In genomic region chr17:6366144-6366755, GRCh38 we compare ENCODE assay signal across 12 cellular contexts.
DNase-seq lines count a peak whose midpoint lies in the region; ATAC-seq, FAIRE-seq and TF ChIP-seq lines count a peak whose summit lies in the region.
"Had no signal": no experiment of that assay in that cellular context is flagged by ENCODE, and none has a peak within 500 bp of the region (broad histone marks: within the 10 kb centered on the region; RNA-seq: fewer than 3 reads in every experiment).

No MANE protein-coding gene starts in this region.

- TF ChIP-seq CTCF in AG09309 (IDR thresholded peaks at IDR 0.05; ENCODE audit: control insufficient read depth, insufficient read depth, low read depth, low read length, missing control alignments) (no peak), keratinocyte (optimal IDR thresholded peaks at IDR 0.05 in 1 of 3, IDR thresholded peaks at IDR 0.05 in 1 of 3, conservative IDR thresholded peaks at IDR 0.05 in 1 of 3; ENCODE audit: extremely low read depth in 1 of 3, insufficient read depth in 2 of 3, low read length in 3 of 3) (no peak)

- peaks cover 52% of the 10 kb centered on the region for H3K27me3 Mint-ChIP-seq in activated T-helper 17 cell treated with anti-CD3 and anti-CD28 coated beads, Interleukin-2, amount 50 U/mL, for 72 hours
- H3K27me3 Mint-ChIP-seq in naive thymus-derived CD8-positive, alpha-beta T cell, result peaks cover 22 to 65% (median 35%) of the 10 kb centered on the region in 5 donors

- peak; percentile 88 for ATAC-seq in activated T-helper 17 cell treated with anti-CD3 and anti-CD28 coated beads, Interleukin-2, amount 50 U/mL, for 72 hours (replicated peaks)
- no peak for ATAC-seq in naive thymus-derived CD8-positive, alpha-beta T cell
- ATAC-seq: CD8-positive, alpha-beta T cell; T-cell had no signal

- no peaks in the 10 kb centered on the region for H3K9me1 ChIP-seq in keratinocyte (ENCODE audit: control insufficient read depth, extremely low read depth, insufficient read depth, low read length)

- no peak overlapping the region for H3K27ac Mint-ChIP-seq in activated T-helper 17 cell treated with anti-CD3 and anti-CD28 coated beads, Interleukin-2, amount 50 U/mL, for 72 hours
- H3K27ac Mint-ChIP-seq in naive thymus-derived CD8-positive, alpha-beta T cell, result no peak overlapping the region
- H3K27ac Mint-ChIP-seq: CD8-positive, alpha-beta T cell; T-cell had no signal

- H3K4me3 ChIP-seq in AG09309 (ENCODE audit: control insufficient read depth, low read depth, low read length) (no peak overlapping the region), keratinocyte (ENCODE audit: control insufficient read depth in 2 of 3, extremely low read depth in 1 of 3, insufficient read depth in 2 of 3, low read depth in 1 of 3, low read length in 3 of 3) (no peak overlapping the region)

- no peaks in the 10 kb centered on the region for H3K9me3 Mint-ChIP-seq in activated T-helper 17 cell treated with anti-CD3 and anti-CD28 coated beads, Interleukin-2, amount 50 U/mL, for 72 hours
- no peaks in the 10 kb centered on the region for H3K9me3 Mint-ChIP-seq in naive thymus-derived CD8-positive, alpha-beta T cell
- H3K9me3 Mint-ChIP-seq: CD8-positive, alpha-beta T cell; T-cell had no signal

- DNase-seq in AG09309 (ENCODE audit: low read depth) (peak; percentile 10), HS-5 (ENCODE audit: low read depth) (peak; percentile 70), keratinocyte (ENCODE audit: low read depth, low spot score) (no peak), erythroblast (lab: John Stamatoyannopoulos, UW) (no peak), NCI-H2081 (lab: John Stamatoyannopoulos, UW) (no peak), NCI-H2107 (lab: John Stamatoyannopoulos, UW) (no peak)
- DNase-seq in naive thymus-derived CD8-positive, alpha-beta T cell, result no peak
- DNase-seq: anterior cingulate cortex; CD8-positive, alpha-beta T cell; NCI-H510A; T-cell had no signal

- H3K4me3 Mint-ChIP-seq in activated T-helper 17 cell treated with anti-CD3 and anti-CD28 coated beads, Interleukin-2, amount 50 U/mL, for 72 hours, result no peak overlapping the region
- no peak overlapping the region for H3K4me3 Mint-ChIP-seq in naive thymus-derived CD8-positive, alpha-beta T cell
- H3K4me3 Mint-ChIP-seq: CD8-positive, alpha-beta T cell; T-cell had no signal

- no peaks in the 10 kb centered on the region for H3K27me3 ChIP-seq in keratinocyte (ENCODE audit: control insufficient read depth, extremely low read depth, insufficient read depth, low read length)

- no peaks in the 10 kb centered on the region for H3K36me3 ChIP-seq in keratinocyte (ENCODE audit: control insufficient read depth in 2 of 2, extremely low read depth in 1 of 2, insufficient read depth in 2 of 2, low read length in 2 of 2)

- H3K27ac ChIP-seq in keratinocyte (ENCODE audit: control insufficient read depth, insufficient read depth, low read length), result no peak overlapping the region

- POLR2A ChIA-PET in naive thymus-derived CD8-positive, alpha-beta T cell (lab: Charles Lee), result no interaction called here

- H3K36me3 Mint-ChIP-seq in activated T-helper 17 cell treated with anti-CD3 and anti-CD28 coated beads, Interleukin-2, amount 50 U/mL, for 72 hours (ENCODE audit: low read depth), result no peaks in the 10 kb centered on the region
- H3K36me3 Mint-ChIP-seq in naive thymus-derived CD8-positive, alpha-beta T cell, result no peaks in the 10 kb centered on the region
- H3K36me3 Mint-ChIP-seq: CD8-positive, alpha-beta T cell; T-cell had no signal

- H3K4me1 Mint-ChIP-seq in activated T-helper 17 cell treated with anti-CD3 and anti-CD28 coated beads, Interleukin-2, amount 50 U/mL, for 72 hours, result no peaks in the 10 kb centered on the region
- H3K4me1 Mint-ChIP-seq in naive thymus-derived CD8-positive, alpha-beta T cell, result no peaks in the 10 kb centered on the region
- H3K4me1 Mint-ChIP-seq: T-cell had no signal

- no peaks in the 10 kb centered on the region for H3K9me3 ChIP-seq in keratinocyte (ENCODE audit: control insufficient read depth, low read depth, low read length)

- dilution Hi-C loops in keratinocyte (cut with MboI; ENCODE audit: extremely low pct_ligation_motif_present, low sequenced_read_pairs), result no loop called here

- no peaks in the 10 kb centered on the region for H3K4me1 ChIP-seq in keratinocyte (ENCODE audit: control insufficient read depth, extremely low read depth, insufficient read depth, low read length)

- FAIRE-seq in keratinocyte (lab: Jason Lieb, UNC), result peak; percentile 71

- no peak for TF ChIP-seq POLR2A in erythroblast (IDR thresholded peaks at IDR 0.05; ENCODE audit: low read length)

- H3K79me2 ChIP-seq in keratinocyte (ENCODE audit: control insufficient read depth, insufficient read depth, low read length), result no peaks in the 10 kb centered on the region

- H3K4me2 ChIP-seq in keratinocyte (ENCODE audit: control insufficient read depth, extremely low read depth, insufficient read depth, low read depth, low read length), result no peak overlapping the region

- no peak overlapping the region for H2AFZ ChIP-seq in keratinocyte (ENCODE audit: control insufficient read depth, low read length)

- H4K20me1 ChIP-seq in keratinocyte (ENCODE audit: control insufficient read depth, extremely low read depth, insufficient read depth, low read length), result no peaks in the 10 kb centered on the region

- no peak overlapping the region for H3K9ac ChIP-seq in keratinocyte (ENCODE audit: control insufficient read depth, extremely low read depth, insufficient read depth, low read length)

Comparison
In these comparisons a context has a peak if more than half of its experiments do, and no peak if none do; other contexts are left out.
1. DNase-seq: peak in AG09309 (single experiment) and HS-5 (single experiment); none in keratinocyte (single experiment), erythroblast (0 of 2), NCI-H2081 (0 of 2), NCI-H2107 (single experiment) and naive thymus-derived CD8-positive, alpha-beta T cell (0 of 10).